ENCODE assay signal across 20 cellular contexts in genomic region chr3:54358969-54359648, GRCh38.
DNase-seq lines count a peak whose midpoint lies in the region; ATAC-seq and TF ChIP-seq lines count a peak whose summit lies in the region.
"Had no signal": no experiment of that assay in that cellular context is flagged by ENCODE, and none has a peak within 500 bp of the region (broad histone marks: within the 10 kb centered on the region; RNA-seq: fewer than 3 reads in every experiment).

No MANE protein-coding gene starts in this region.

- CTCF ChIA-PET in MCF 10A (lab: Yijun Ruan, JAX) (interaction anchor here (0.5 to 1.0 kb wide), 4 partner anchors 28 to 420 kb away, joined by 3 to 4 read pairs (median 3); no protein-coding TSS in a partner anchor), mammary epithelial cell (lab: Charles Lee; ENCODE audit: low non-redundant PET) (interaction anchor here (0.6 kb wide), 1 partner anchor 180 kb away, joined by 4 read pairs; no protein-coding TSS in a partner anchor)

- no peak overlapping the region for H2AFZ ChIP-seq in mammary epithelial cell (ENCODE audit: low read depth, low read length)

- dilution Hi-C loops in mammary epithelial cell (cut with HindIII; ENCODE audit: low sequenced_read_pairs) = no loop called here

- BruUV-seq in MCF 10A (replicated peaks; lab: Mats Ljungman, UMichigan) (no TSS peak), mammary epithelial cell (replicated peaks; lab: Mats Ljungman, UMichigan) (no TSS peak)

- H3K27me3 ChIP-seq in mammary epithelial cell (ENCODE audit: insufficient read depth, low read length) = no peaks in the 10 kb centered on the region
- no peaks in the 10 kb centered on the region for H3K27me3 ChIP-seq in heart left ventricle
- H3K27me3 ChIP-seq in upper lobe of right lung = no peaks in the 10 kb centered on the region
- no peaks in the 10 kb centered on the region for H3K27me3 ChIP-seq in Peyer's patch
- H3K27me3 ChIP-seq: cardiac muscle cell, esophagus squamous epithelium had no signal

- no peaks in the 10 kb centered on the region for H3K9me3 Mint-ChIP-seq in MCF 10A (ENCODE audit: unreplicated experiment)
- H3K9me3 Mint-ChIP-seq: activated naive CD8-positive, alpha-beta T cell treated with anti-CD3 and anti-CD28 coated beads, Interleukin-2, amount 50 U/mL, for 24 hours; stimulated activated naive CD8-positive, alpha-beta T cell treated with anti-CD3 and anti-CD28 coated beads, Interleukin-15, Interleukin-2, amounts not matched to agents 100 ng/mL and 50 ng/mL, for 24 hours had no signal

- intact Hi-C loops in MCF 10A (cut with micrococcal nuclease) = loop anchor here (1.0 kb wide), 1 partner anchor 421 kb away; no protein-coding TSS in a partner anchor
- intact Hi-C loops in mammary epithelial cell (cut with micrococcal nuclease) = no loop called here
- intact Hi-C loops in heart left ventricle (cut with DNase I) = loop anchor here in 4 of 10 donors (5.0 kb wide), 2 partner anchors 147 to 212 kb away; no protein-coding TSS in a partner anchor
- intact Hi-C loops in upper lobe of right lung (cut with DNase I) = no loop called here

- H3K9me3 ChIP-seq in mammary epithelial cell (replicated peaks; ENCODE audit: insufficient read depth, low read length) (no peaks in the 10 kb centered on the region), heart left ventricle (no peaks in the 10 kb centered on the region), upper lobe of right lung (no peaks in the 10 kb centered on the region), Peyer's patch (no peaks in the 10 kb centered on the region)
- H3K9me3 ChIP-seq: esophagus squamous epithelium, SK-N-SH had no signal

- no peak overlapping the region for H3K4me3 Mint-ChIP-seq in MCF 10A (ENCODE audit: unreplicated experiment)
- H3K4me3 Mint-ChIP-seq: activated naive CD8-positive, alpha-beta T cell treated with anti-CD3 and anti-CD28 coated beads, Interleukin-2, amount 50 U/mL, for 24 hours; activated T-helper 17 cell treated with anti-CD3 and anti-CD28 coated beads, Interleukin-2, amount 50 U/mL, for 72 hours; stimulated activated naive CD8-positive, alpha-beta T cell treated with anti-CD3 and anti-CD28 coated beads, Interleukin-15, Interleukin-2, amounts not matched to agents 100 ng/mL and 50 ng/mL, for 24 hours had no signal

- in situ Hi-C loops in mammary epithelial cell (cut with MboI; ENCODE audit: low sequenced_read_pairs in 2 of 2) = loop anchor here in 1 of 2 donors (25.0 kb wide), 1 partner anchor 422 kb away; no protein-coding TSS in a partner anchor

- TF ChIP-seq POLR2A in heart left ventricle (IDR thresholded peaks at IDR 0.05) (no peak), Peyer's patch (IDR thresholded peaks at IDR 0.05) (no peak)

- H3K79me2 ChIP-seq in mammary epithelial cell (ENCODE audit: insufficient read depth, low read length) = no peaks in the 10 kb centered on the region

- no peak overlapping the region for H3K4me2 ChIP-seq in mammary epithelial cell (ENCODE audit: insufficient read depth, low read depth, low read length)
- H3K4me2 ChIP-seq: SK-N-SH had no signal

- H3K4me1 Mint-ChIP-seq in MCF 10A (ENCODE audit: insufficient read depth, unreplicated experiment) = peaks cover 35% of the 10 kb centered on the region
- H3K4me1 Mint-ChIP-seq: activated naive CD8-positive, alpha-beta T cell treated with anti-CD3 and anti-CD28 coated beads, Interleukin-2, amount 50 U/mL, for 24 hours; activated T-helper 17 cell treated with anti-CD3 and anti-CD28 coated beads, Interleukin-2, amount 50 U/mL, for 72 hours had no signal

- H3K27ac ChIP-seq in mammary epithelial cell (ENCODE audit: insufficient read depth, low read depth, low read length) (no peak overlapping the region), heart left ventricle (peak overlapping the region in 11 of 12 donors; percentile 12 to 70 (median 55)), upper lobe of right lung (no peak overlapping the region), Peyer's patch (no peak overlapping the region)
- H3K27ac ChIP-seq: C4-2B, cardiac muscle cell, esophagus squamous epithelium had no signal

- no peak for TF ChIP-seq CTCF in MCF 10A (IDR thresholded peaks at IDR 0.05; ENCODE audit: unreplicated experiment)
- no peak for TF ChIP-seq CTCF in mammary epithelial cell (conservative IDR thresholded peaks at IDR 0.05 in 1 of 2, IDR thresholded peaks at IDR 0.05 in 1 of 2; ENCODE audit: extremely low read depth in 1 of 2, insufficient read depth in 1 of 2, low read depth in 1 of 2, low read length in 2 of 2)
- peak in 1 of 12 donors; percentile 11 for TF ChIP-seq CTCF in heart left ventricle (IDR thresholded peaks at IDR 0.05)
- TF ChIP-seq CTCF in upper lobe of right lung (IDR thresholded peaks at IDR 0.05) = no peak
- no peak for TF ChIP-seq CTCF in GM10266 (IDR thresholded peaks at IDR 0.05; ENCODE audit: control insufficient read depth, insufficient read depth, low read depth, missing control alignments)
- TF ChIP-seq CTCF in Peyer's patch (IDR thresholded peaks at IDR 0.05) = no peak

- H3K4me3 ChIP-seq in mammary epithelial cell (replicated peaks in 1 of 3; ENCODE audit: insufficient read depth in 1 of 3, low read depth in 2 of 3, low read length in 3 of 3) = no peak overlapping the region
- no peak overlapping the region for H3K4me3 ChIP-seq in heart left ventricle
- H3K4me3 ChIP-seq in upper lobe of right lung = no peak overlapping the region
- no peak overlapping the region for H3K4me3 ChIP-seq in Peyer's patch
- H3K4me3 ChIP-seq: cardiac muscle cell, esophagus squamous epithelium had no signal

- no peaks in the 10 kb centered on the region for H3K36me3 Mint-ChIP-seq in MCF 10A (ENCODE audit: insufficient read depth, unreplicated experiment)

- peak overlapping the region; percentile 51 for H3K27ac Mint-ChIP-seq in MCF 10A (ENCODE audit: low read depth, unreplicated experiment)
- H3K27ac Mint-ChIP-seq: activated naive CD8-positive, alpha-beta T cell treated with anti-CD3 and anti-CD28 coated beads, Interleukin-2, amount 50 U/mL, for 24 hours; activated T-helper 17 cell treated with anti-CD3 and anti-CD28 coated beads, Interleukin-2, amount 50 U/mL, for 72 hours; stimulated activated naive CD8-positive, alpha-beta T cell treated with anti-CD3 and anti-CD28 coated beads, Interleukin-15, Interleukin-2, amounts not matched to agents 100 ng/mL and 50 ng/mL, for 24 hours had no signal

- DNase-seq in MCF 10A (ENCODE audit: unreplicated experiment) = peak; percentile 84
- no peak for DNase-seq in mammary epithelial cell
- DNase-seq in NCI-H446 (lab: John Stamatoyannopoulos, UW) = peak; percentile 23 to 74
- DNase-seq in heart left ventricle = peak in 4 of 5 donors; percentile 53 to 85 (median 69)
- no peak for DNase-seq in upper lobe of right lung
- DNase-seq in GM10266 (ENCODE audit: extremely low spot score) = no peak
- DNase-seq in Peyer's patch = no peak
- no peak for DNase-seq in amygdala (lab: John Stamatoyannopoulos, UW)
- DNase-seq: activated CD4-positive, CD25-positive, alpha-beta regulatory T cell treated with anti-CD3 and anti-CD28 coated beads, Interleukin-2, amount 50 U/mL, for 72 hours; activated naive CD8-positive, alpha-beta T cell treated with anti-CD3 and anti-CD28 coated beads, Interleukin-2, amount 50 U/mL, for 24 hours; effector CD4-positive, alpha-beta T cell; esophagus squamous epithelium; midbrain; NCI-H2227 treated with DMSO at 0.1 percent for 48 hours; SK-N-SH; T1000 had no signal

- no peak overlapping the region for H3K9ac ChIP-seq in mammary epithelial cell (ENCODE audit: insufficient read depth, low read length)
- H3K9ac ChIP-seq: SK-N-SH had no signal

- H3K36me3 ChIP-seq in mammary epithelial cell (ENCODE audit: insufficient read depth, low read length) = no peaks in the 10 kb centered on the region
- H3K36me3 ChIP-seq in heart left ventricle = no peaks in the 10 kb centered on the region
- no peaks in the 10 kb centered on the region for H3K36me3 ChIP-seq in upper lobe of right lung
- H3K36me3 ChIP-seq in Peyer's patch = no peaks in the 10 kb centered on the region
- H3K36me3 ChIP-seq: cardiac muscle cell, esophagus squamous epithelium had no signal

- no peaks in the 10 kb centered on the region for H4K20me1 ChIP-seq in mammary epithelial cell (ENCODE audit: insufficient read depth, low read length)

- peaks cover 7% of the 10 kb centered on the region for H3K4me1 ChIP-seq in mammary epithelial cell (ENCODE audit: insufficient read depth, low read length)
- peaks cover 0 to 45% (median 20%) of the 10 kb centered on the region in 12 donors for H3K4me1 ChIP-seq in heart left ventricle
- H3K4me1 ChIP-seq in upper lobe of right lung = no peaks in the 10 kb centered on the region
- no peaks in the 10 kb centered on the region for H3K4me1 ChIP-seq in Peyer's patch

- POLR2A ChIA-PET in MCF 10A (lab: Yijun Ruan, JAX) = no interaction called here

- no peaks in the 10 kb centered on the region for H3K27me3 Mint-ChIP-seq in MCF 10A (ENCODE audit: insufficient read depth, unreplicated experiment)
- H3K27me3 Mint-ChIP-seq: stimulated activated naive CD8-positive, alpha-beta T cell treated with anti-CD3 and anti-CD28 coated beads, Interleukin-15, Interleukin-2, amounts not matched to agents 100 ng/mL and 50 ng/mL, for 24 hours had no signal

- 25% methylated on average over 8 of the region's 8 CpGs for WGBS in mammary epithelial cell (ENCODE audit: low coverage, missing lambda C conversion rate)
- 43 to 53% (median 49%) methylated on average over 8 of the region's 8 CpGs for WGBS in heart left ventricle, 4 donors

- ATAC-seq in heart left ventricle = peak; percentile 77 to 90 (median 84)
- ATAC-seq in upper lobe of right lung = peak; percentile 46
- ATAC-seq: activated naive CD8-positive, alpha-beta T cell treated with anti-CD3 and anti-CD28 coated beads, Interleukin-2, amount 50 U/mL, for 24 hours; activated T-helper 17 cell treated with anti-CD3 and anti-CD28 coated beads, Interleukin-2, amount 50 U/mL, for 72 hours had no signal

Comparison
In these comparisons a context has a peak if more than half of its experiments do, and no peak if none do; other contexts are left out.
1. DNase-seq: peak in MCF 10A (single experiment), NCI-H446 (2 of 2) and heart left ventricle (4 of 5); none in mammary epithelial cell (single experiment), upper lobe of right lung (single experiment), GM10266 (single experiment), Peyer's patch (0 of 3) and amygdala (0 of 56).
2. H3K27ac ChIP-seq: peak in heart left ventricle (11 of 12); none in mammary epithelial cell (single experiment), upper lobe of right lung (single experiment) and Peyer's patch (0 of 4).